ENCODE assay signal across 13 cellular contexts in genomic region chr12:87820524-87821194, GRCh38.
DNase-seq lines count a peak whose midpoint lies in the region; ATAC-seq, FAIRE-seq and TF ChIP-seq lines count a peak whose summit lies in the region.
"Had no signal": no experiment of that assay in that cellular context is flagged by ENCODE, and none has a peak within 500 bp of the region (broad histone marks: within the 10 kb centered on the region; RNA-seq: fewer than 3 reads in every experiment).

No MANE protein-coding gene starts in this region.

- H3K27me3 Mint-ChIP-seq in type B pancreatic cell = no peaks in the 10 kb centered on the region
- no peaks in the 10 kb centered on the region for H3K27me3 Mint-ChIP-seq in stimulated activated naive B cell treated with anti-CD40 and anti-IgM and Interleukin-4, amounts not matched to agents 10 μg/mL and 1 μg/mL and 100 μg/mL, for 72 hours

- peak overlapping the region; percentile 95 for H2BK120ac ChIP-seq in IMR-90 (ENCODE audit: low read depth, low read length)

- H3K9me3 Mint-ChIP-seq in type B pancreatic cell = no peaks in the 10 kb centered on the region
- H3K9me3 Mint-ChIP-seq in stimulated activated naive B cell treated with anti-CD40 and anti-IgM and Interleukin-4, amounts not matched to agents 10 μg/mL and 1 μg/mL and 100 μg/mL, for 72 hours = no peaks in the 10 kb centered on the region
- H3K9me3 Mint-ChIP-seq: activated T-helper 17 cell treated with anti-CD3 and anti-CD28 coated beads, Interleukin-2, amount 50 U/mL, for 72 hours; T-helper 2 cell treated with Interferon-gamma antibody and Interleukin-4, amounts not matched to agents 5 μg/mL and 100 μg/mL, for 36 hours had no signal

- peaks cover 19% of the 10 kb centered on the region for H3K4me1 Mint-ChIP-seq in type B pancreatic cell (ENCODE audit: unreplicated experiment)
- no peaks in the 10 kb centered on the region for H3K4me1 Mint-ChIP-seq in stimulated activated naive B cell treated with anti-CD40 and anti-IgM and Interleukin-4, amounts not matched to agents 10 μg/mL and 1 μg/mL and 100 μg/mL, for 72 hours
- H3K4me1 Mint-ChIP-seq: activated T-helper 17 cell treated with anti-CD3 and anti-CD28 coated beads, Interleukin-2, amount 50 U/mL, for 72 hours had no signal

- intact Hi-C loops in IMR-90 (cut with micrococcal nuclease) = no loop called here
- intact Hi-C loops in kidney (cut with DNase I) = no loop called here

- peak overlapping the region; percentile 70; the same call in 1 of the 2 replicates for H3K23ac ChIP-seq in IMR-90 (ENCODE audit: low read depth, low read length)

- H3K9ac ChIP-seq in IMR-90 (ENCODE audit: low read depth, low read length) (no peak overlapping the region; the same call in 1 of the 2 replicates), kidney (ENCODE audit: low read length in 2 of 2) (no peak overlapping the region)
- H3K9ac ChIP-seq: KMS-11 had no signal

- H3K4me1 ChIP-seq in IMR-90 (ENCODE audit: control insufficient read depth, insufficient read depth, low read length) = peaks cover 6% of the 10 kb centered on the region
- H3K4me1 ChIP-seq in kidney (ENCODE audit: control insufficient read depth in 1 of 2, insufficient read depth in 1 of 2, low read depth in 1 of 2, low read length in 2 of 2) = no peaks in the 10 kb centered on the region
- H3K4me1 ChIP-seq: right atrium auricular region had no signal

- peak overlapping the region; percentile 76 for H3K27ac ChIP-seq in IMR-90 (ENCODE audit: insufficient read depth, low read length)
- no peak overlapping the region for H3K27ac ChIP-seq in kidney (ENCODE audit: low read depth in 2 of 2, low read length in 2 of 2)
- H3K27ac ChIP-seq: cardiac muscle cell, KMS-11, right atrium auricular region had no signal

- no peaks in the 10 kb centered on the region for H3K27me3 ChIP-seq in IMR-90 (ENCODE audit: control insufficient read depth, insufficient read depth, low read length)
- H3K27me3 ChIP-seq: cardiac muscle cell, right atrium auricular region had no signal

- peak overlapping the region; percentile 96 for H4K91ac ChIP-seq in IMR-90 (ENCODE audit: insufficient read depth, low read depth, low read length)

- dilution Hi-C loops in IMR-90 (cut with HindIII; ENCODE audit: low sequenced_read_pairs, unreplicated experiment) = no loop called here

- H2AK9ac ChIP-seq in IMR-90 (replicated peaks; ENCODE audit: low read depth, low read length, poor library complexity) = no peak overlapping the region

- in situ Hi-C loops in IMR-90 (cut with MboI; ENCODE audit: low sequenced_read_pairs) = no loop called here

- peak overlapping the region; percentile 78; the same call in 1 of the 2 replicates for H4K5ac ChIP-seq in IMR-90 (ENCODE audit: low read depth, low read length)

- H3K36me3 Mint-ChIP-seq in type B pancreatic cell = no peaks in the 10 kb centered on the region
- no peaks in the 10 kb centered on the region for H3K36me3 Mint-ChIP-seq in stimulated activated naive B cell treated with anti-CD40 and anti-IgM and Interleukin-4, amounts not matched to agents 10 μg/mL and 1 μg/mL and 100 μg/mL, for 72 hours

- CTCF ChIA-PET in IMR-90 (lab: Yijun Ruan, JAX) = no interaction called here

- peak overlapping the region; percentile 86 to 89 for H4K8ac ChIP-seq in IMR-90 (ENCODE audit: low read depth in 2 of 2, low read length in 2 of 2)

- no CpG with 5 or more reads among the region's 6 CpGs for WGBS in IMR-90 (ENCODE audit: extremely low coverage in 2 of 2, insufficient read length in 1 of 2), 2 experiments

- H3K9me3 ChIP-seq in IMR-90 (ENCODE audit: control insufficient read depth, insufficient read depth, low read length) (no peaks in the 10 kb centered on the region), kidney (ENCODE audit: control insufficient read depth in 1 of 2, low read length in 2 of 2) (no peaks in the 10 kb centered on the region)
- H3K9me3 ChIP-seq: right atrium auricular region had no signal

- H3K9me1 ChIP-seq in IMR-90 (ENCODE audit: insufficient read depth, low read length) = 0 out of 2 replicates have a peak, but pooled peaks cover 7% of the 10 kb centered on the region

- DNase-seq in IMR-90 = peak; percentile 74
- DNase-seq in amniotic epithelial cell (ENCODE audit: low read depth) = peak; percentile 80
- peak; percentile 92 for DNase-seq in iris pigment epithelial cell (ENCODE audit: low read depth)
- no peak for DNase-seq in type B pancreatic cell (ENCODE audit: extremely low spot score, unreplicated experiment)
- DNase-seq in kidney = no peak
- no peak for DNase-seq in stimulated activated naive B cell treated with anti-CD40 and anti-IgM and Interleukin-4, amounts not matched to agents 10 μg/mL and 1 μg/mL and 100 μg/mL, for 72 hours
- DNase-seq in stimulated activated naive CD4-positive, alpha-beta T cell (lab: John Stamatoyannopoulos, UW) = no peak
- DNase-seq: activated CD4-positive, alpha-beta T cell treated with anti-CD3 and anti-CD28 coated beads, Interleukin-2, amount 50 U/mL, for 4 hours had no signal

- no peaks in the 10 kb centered on the region for H4K20me1 ChIP-seq in IMR-90 (ENCODE audit: insufficient read depth, low read length)

- FAIRE-seq in kidney (lab: Jason Lieb, UNC) = no peak

- peak overlapping the region; percentile 10 for H3K27ac Mint-ChIP-seq in type B pancreatic cell
- H3K27ac Mint-ChIP-seq in stimulated activated naive B cell treated with anti-CD40 and anti-IgM and Interleukin-4, amounts not matched to agents 10 μg/mL and 1 μg/mL and 100 μg/mL, for 72 hours = no peak overlapping the region
- H3K27ac Mint-ChIP-seq: activated T-helper 17 cell treated with anti-CD3 and anti-CD28 coated beads, Interleukin-2, amount 50 U/mL, for 72 hours; T-helper 2 cell treated with Interferon-gamma antibody and Interleukin-4, amounts not matched to agents 5 μg/mL and 100 μg/mL, for 36 hours had no signal

- POLR2A ChIA-PET in IMR-90 (lab: Charles Lee; ENCODE audit: unreplicated experiment) = no interaction called here

- H2BK5ac ChIP-seq in IMR-90 (ENCODE audit: low read depth, low read length, poor library complexity, severe bottlenecking) = peak overlapping the region; percentile 100

- H3K56ac ChIP-seq in IMR-90 (ENCODE audit: extremely low read depth, insufficient read depth, low read length) = peak overlapping the region; percentile 78; the same call in 1 of the 2 replicates

- peak overlapping the region; percentile 6 for H3K4me3 Mint-ChIP-seq in type B pancreatic cell
- no peak overlapping the region for H3K4me3 Mint-ChIP-seq in stimulated activated naive B cell treated with anti-CD40 and anti-IgM and Interleukin-4, amounts not matched to agents 10 μg/mL and 1 μg/mL and 100 μg/mL, for 72 hours
- H3K4me3 Mint-ChIP-seq: activated T-helper 17 cell treated with anti-CD3 and anti-CD28 coated beads, Interleukin-2, amount 50 U/mL, for 72 hours; T-helper 2 cell treated with Interferon-gamma antibody and Interleukin-4, amounts not matched to agents 5 μg/mL and 100 μg/mL, for 36 hours had no signal

- TF ChIP-seq CTCF in IMR-90 (conservative IDR thresholded peaks at IDR 0.05; ENCODE audit: low read depth, low read length) (no peak), type B pancreatic cell (conservative IDR thresholded peaks at IDR 0.05) (no peak), kidney (IDR thresholded peaks at IDR 0.05; ENCODE audit: borderline replicate concordance, extremely low read depth, insufficient read depth) (no peak)

- H3K36me3 ChIP-seq in IMR-90 (ENCODE audit: control insufficient read depth, insufficient read depth, low read length) (no peaks in the 10 kb centered on the region), kidney (ENCODE audit: control insufficient read depth in 1 of 2, insufficient read depth in 2 of 2, low read length in 2 of 2) (no peaks in the 10 kb centered on the region)
- H3K36me3 ChIP-seq: cardiac muscle cell, right atrium auricular region had no signal

- TF ChIP-seq POLR2A in IMR-90 (IDR thresholded peaks at IDR 0.05; ENCODE audit: low read depth, low read length) = no peak

- H3K4me3 ChIP-seq in IMR-90 (ENCODE audit: insufficient read depth, low read depth, low read length) = no peak overlapping the region
- no peak overlapping the region for H3K4me3 ChIP-seq in kidney (ENCODE audit: low read length in 2 of 2)
- H3K4me3 ChIP-seq: cardiac muscle cell, right atrium auricular region had no signal

- BruUV-seq in IMR-90 (replicated peaks; lab: Mats Ljungman, UMichigan) = no TSS peak

- peak overlapping the region; percentile 96; the same call in 2 of the 3 replicates for H2BK15ac ChIP-seq in IMR-90 (ENCODE audit: low read depth, low read length)

- peak overlapping the region; percentile 72; the same call in 1 of the 2 replicates for H3K18ac ChIP-seq in IMR-90 (ENCODE audit: low read depth, low read length)

- no peak overlapping the region for H2AFZ ChIP-seq in IMR-90 (replicated peaks; ENCODE audit: low read length, poor library complexity)

- peak; percentile 72 for ATAC-seq in IMR-90 (ENCODE audit: low read depth)
- no peak for ATAC-seq in stimulated activated naive B cell treated with anti-CD40 and anti-IgM and Interleukin-4, amounts not matched to agents 10 μg/mL and 1 μg/mL and 100 μg/mL, for 72 hours (replicated peaks)
- ATAC-seq: activated T-helper 17 cell treated with anti-CD3 and anti-CD28 coated beads, Interleukin-2, amount 50 U/mL, for 72 hours had no signal

- peak overlapping the region; percentile 10; the same call in 1 of the 2 replicates for H3K4me2 ChIP-seq in IMR-90 (ENCODE audit: low read depth, low read length)
- H3K4me2 ChIP-seq: KMS-11 had no signal

- TF ChIP-seq RAD21 in IMR-90 (IDR thresholded peaks at IDR 0.05; ENCODE audit: low read length) = no peak

- H2AK5ac ChIP-seq in IMR-90 (ENCODE audit: low read depth, low read length) = peak overlapping the region; percentile 95

- peak overlapping the region; percentile 96 for H3K4ac ChIP-seq in IMR-90 (ENCODE audit: low read depth, low read length)

- H3K14ac ChIP-seq in IMR-90 (replicated peaks; ENCODE audit: low read depth, low read length) = peak overlapping the region; percentile 96

- H2BK20ac ChIP-seq in IMR-90 (ENCODE audit: low read depth, low read length) = peak overlapping the region; percentile 96

- H3K79me1 ChIP-seq in IMR-90 (ENCODE audit: low read depth in 1 of 2, low read length in 2 of 2) = no peaks in the 10 kb centered on the region

TF ChIP-seq in IMR-90, 13 proteins besides CTCF, POLR2A, EP300 and RAD21:
- TF ChIP-seq MAFK (IDR thresholded peaks at IDR 0.05; ENCODE audit: low read depth, low read length) (no peak), CEBPB (IDR thresholded peaks at IDR 0.05; ENCODE audit: low read depth, low read length) (peak; percentile 60; the same call in 1 of the 2 replicates)

Comparison
In these comparisons a context has a peak if more than half of its experiments do, and no peak if none do; other contexts are left out.
1. DNase-seq: peak in IMR-90 (single experiment), amniotic epithelial cell (single experiment) and iris pigment epithelial cell (single experiment); none in type B pancreatic cell (single experiment), kidney (single experiment), stimulated activated naive B cell treated with anti-CD40 and anti-IgM and Interleukin-4, amounts not matched to agents 10 μg/mL and 1 μg/mL and 100 μg/mL, for 72 hours (single experiment) and stimulated activated naive CD4-positive, alpha-beta T cell (0 of 6).